10 cellular contexts compared by ENCODE assay signal in genomic region chr12:56162468-56163290, GRCh38. TPM values are rescaled to one million over a fixed set of nuclear protein-coding genes. Genes with fewer than 3 reads are reported as not detected.
DNase-seq lines count a peak whose midpoint lies in the region; ATAC-seq and TF ChIP-seq lines count a peak whose summit lies in the region.
"Had no signal": no experiment of that assay in that cellular context is flagged by ENCODE, and none has a peak within 500 bp of the region (broad histone marks: within the 10 kb centered on the region; RNA-seq: fewer than 3 reads in every experiment).

No MANE protein-coding gene starts in this region.

- peak overlapping the region in 7 of 8 donors; percentile 3 to 100 (median 53) for H3K27ac Mint-ChIP-seq in CD8-positive, alpha-beta memory T cell
- no peak overlapping the region for H3K27ac Mint-ChIP-seq in neural crest cell (ENCODE audit: unreplicated experiment)

- H3K27me3 ChIP-seq in CD8-positive, alpha-beta memory T cell (ENCODE audit: insufficient read depth, low read length, poor library complexity, severe bottlenecking), result no peaks in the 10 kb centered on the region
- H3K27me3 ChIP-seq in HUES64 (ENCODE audit: insufficient read depth, low read length) (no peaks in the 10 kb centered on the region), mammary epithelial cell (ENCODE audit: insufficient read depth, low read length) (no peaks in the 10 kb centered on the region), foreskin keratinocyte (no peaks in the 10 kb centered on the region), right cardiac atrium (ENCODE audit: control insufficient read depth, insufficient read depth) (no peaks in the 10 kb centered on the region)

- no peak for TF ChIP-seq CTCF in mammary epithelial cell (conservative IDR thresholded peaks at IDR 0.05 in 1 of 2, IDR thresholded peaks at IDR 0.05 in 1 of 2; ENCODE audit: extremely low read depth in 1 of 2, insufficient read depth in 1 of 2, low read depth in 1 of 2, low read length in 2 of 2)
- TF ChIP-seq CTCF in neural crest cell (conservative IDR thresholded peaks at IDR 0.05), result no peak
- TF ChIP-seq CTCF in foreskin keratinocyte (conservative IDR thresholded peaks at IDR 0.05), result no peak

- no peak for DNase-seq in CD8-positive, alpha-beta memory T cell
- DNase-seq in mammary epithelial cell, result no peak
- no peak for DNase-seq in neural crest cell (ENCODE audit: low read depth, low spot score)
- no peak for DNase-seq in nucleus accumbens (lab: John Stamatoyannopoulos, UW)
- DNase-seq in foreskin keratinocyte, result no peak
- DNase-seq in right cardiac atrium, result no peak
- no peak for DNase-seq in ecto neural progenitor cell (ENCODE audit: low spot score)
- DNase-seq: GF-D8, Kasumi-1 had no signal

- H3K27me3 Mint-ChIP-seq in CD8-positive, alpha-beta memory T cell, result no peaks in the 10 kb centered on the region
- peaks cover 18% of the 10 kb centered on the region for H3K27me3 Mint-ChIP-seq in neural crest cell (ENCODE audit: low read depth)

- H3K4me1 ChIP-seq in CD8-positive, alpha-beta memory T cell (ENCODE audit: insufficient read depth, low read length), result peaks cover 31% of the 10 kb centered on the region
- H3K4me1 ChIP-seq in HUES64 (ENCODE audit: insufficient read depth, low read length), result peaks cover 38% of the 10 kb centered on the region
- H3K4me1 ChIP-seq in mammary epithelial cell (ENCODE audit: insufficient read depth, low read length), result peaks cover 18% of the 10 kb centered on the region
- peaks cover 5% of the 10 kb centered on the region for H3K4me1 ChIP-seq in foreskin keratinocyte
- H3K4me1 ChIP-seq in right cardiac atrium (ENCODE audit: control insufficient read depth, insufficient read depth, low read length), result peaks cover 4% of the 10 kb centered on the region

- peaks cover 3% of the 10 kb centered on the region for H4K20me1 ChIP-seq in mammary epithelial cell (ENCODE audit: insufficient read depth, low read length)

- POLR2A ChIA-PET in CD8-positive, alpha-beta memory T cell (lab: Charles Lee), result interaction anchor here (0.6 to 1.5 kb wide), 3 partner anchors 18 to 156 kb away, joined by 3 to 5 read pairs (median 3); partner anchors contain the start of gene ESYT1

- no peak overlapping the region for H2AFZ ChIP-seq in mammary epithelial cell (ENCODE audit: low read depth, low read length)

- peaks cover 3 to 89% (median 15%) of the 10 kb centered on the region in 3 donors for H3K36me3 Mint-ChIP-seq in CD8-positive, alpha-beta memory T cell
- peaks cover 38% of the 10 kb centered on the region for H3K36me3 Mint-ChIP-seq in neural crest cell (ENCODE audit: low read depth)

- TSS peak; percentile 29 for BruUV-seq in mammary epithelial cell (replicated peaks; lab: Mats Ljungman, UMichigan)

- H3K4me3 Mint-ChIP-seq in CD8-positive, alpha-beta memory T cell, result peak overlapping the region in 1 of 7 donors; percentile 35
- peak overlapping the region; percentile 95 for H3K4me3 Mint-ChIP-seq in neural crest cell

- in situ Hi-C loops in mammary epithelial cell (cut with MboI; ENCODE audit: low sequenced_read_pairs in 2 of 2), result no loop called here

- dilution Hi-C loops in mammary epithelial cell (cut with HindIII; ENCODE audit: low sequenced_read_pairs), result no loop called here

- no peaks in the 10 kb centered on the region for H3K9me3 ChIP-seq in CD8-positive, alpha-beta memory T cell (ENCODE audit: low read length)
- H3K9me3 ChIP-seq in HUES64 (ENCODE audit: insufficient read depth, low read depth, low read length) (no peaks in the 10 kb centered on the region), mammary epithelial cell (replicated peaks; ENCODE audit: insufficient read depth, low read length) (no peaks in the 10 kb centered on the region), right cardiac atrium (ENCODE audit: control insufficient read depth, low read length) (no peaks in the 10 kb centered on the region)

- H3K4me1 Mint-ChIP-seq in CD8-positive, alpha-beta memory T cell, result peaks cover 30 to 36% (median 35%) of the 10 kb centered on the region in 3 donors
- H3K4me1 Mint-ChIP-seq in neural crest cell, result peaks cover 47% of the 10 kb centered on the region

- H3K27ac ChIP-seq in CD8-positive, alpha-beta memory T cell (ENCODE audit: low read depth, low read length), result no peak overlapping the region
- H3K27ac ChIP-seq in HUES64 (ENCODE audit: low read depth, low read length), result peak overlapping the region; percentile 74; the same call in 1 of the 2 replicates
- no peak overlapping the region for H3K27ac ChIP-seq in mammary epithelial cell (ENCODE audit: insufficient read depth, low read depth, low read length)
- H3K27ac ChIP-seq in foreskin keratinocyte, result no peak overlapping the region
- no peak overlapping the region for H3K27ac ChIP-seq in right cardiac atrium (ENCODE audit: low read length)

- H3K9me3 Mint-ChIP-seq in CD8-positive, alpha-beta memory T cell, result no peaks in the 10 kb centered on the region
- no peaks in the 10 kb centered on the region for H3K9me3 Mint-ChIP-seq in neural crest cell

- peaks cover 38% of the 10 kb centered on the region for H3K79me2 ChIP-seq in mammary epithelial cell (ENCODE audit: insufficient read depth, low read length)

- whole genome bisulfite sequencing in HUES64, result 77% methylated on average over 10 of the region's 11 CpGs
- WGBS in mammary epithelial cell (ENCODE audit: low coverage, missing lambda C conversion rate), result 61% methylated on average over 10 of the region's 11 CpGs
- 49% methylated on average over 11 of the region's 11 CpGs for WGBS in right cardiac atrium

- intact Hi-C loops in mammary epithelial cell (cut with micrococcal nuclease) (no loop called here), right cardiac atrium (cut with DNase I) (loop anchor here in 1 of 4 donors (5.0 kb wide), 1 partner anchor 40 kb away; no protein-coding TSS in a partner anchor)

- ATAC-seq in foreskin keratinocyte (no peak), right cardiac atrium (no peak)

- H3K4me3 ChIP-seq in CD8-positive, alpha-beta memory T cell (ENCODE audit: low read length), result no peak overlapping the region
- H3K4me3 ChIP-seq in HUES64 (ENCODE audit: low read length), result no peak overlapping the region
- H3K4me3 ChIP-seq in mammary epithelial cell (replicated peaks in 1 of 3; ENCODE audit: insufficient read depth in 1 of 3, low read depth in 2 of 3, low read length in 3 of 3), result no peak overlapping the region
- H3K4me3 ChIP-seq in right cardiac atrium (ENCODE audit: low read length), result no peak overlapping the region

- peaks cover 54% of the 10 kb centered on the region for H3K36me3 ChIP-seq in CD8-positive, alpha-beta memory T cell (ENCODE audit: insufficient read depth, low read length)
- H3K36me3 ChIP-seq in HUES64 (ENCODE audit: insufficient read depth, low read length) (peaks cover 84% of the 10 kb centered on the region), mammary epithelial cell (ENCODE audit: insufficient read depth, low read length) (peaks cover 27% of the 10 kb centered on the region)

- H3K9ac ChIP-seq in HUES64 (ENCODE audit: low read depth, low read length) (no peak overlapping the region; the same call in 1 of the 2 replicates), mammary epithelial cell (ENCODE audit: insufficient read depth, low read length) (no peak overlapping the region)

- CTCF ChIA-PET in CD8-positive, alpha-beta memory T cell (lab: Charles Lee), result interaction anchor here (1.1 to 3.7 kb wide), 8 partner anchors 11 to 115 kb away, joined by 3 to 24 read pairs (median 4); partner anchors contain the start of genes ESYT1, SMARCC2 and ZC3H10
- CTCF ChIA-PET in mammary epithelial cell (lab: Charles Lee; ENCODE audit: low non-redundant PET), result interaction anchor here (0.6 kb wide), 1 partner anchor 11 kb away, joined by 3 read pairs; the partner anchor contains the start of gene MYL6B

- no peak overlapping the region for H3K4me2 ChIP-seq in mammary epithelial cell (ENCODE audit: insufficient read depth, low read depth, low read length)

RNA-seq across cellular contexts. Expression of gene MYL6, which starts 4.5 kb away (rescaled TPM):
- 1,000 to 10,000 TPM; 1,010 to 1,017 TPM for total RNA-seq in CD8-positive, alpha-beta memory T cell
- polyA plus RNA-seq in CD8-positive, alpha-beta memory T cell, result 2,423 TPM
- 1,204 TPM for polyA plus RNA-seq in HUES64 (2013, experiment 1 of 2)
- 1,131 TPM for polyA plus RNA-seq in HUES64 (2013, experiment 2 of 2)
- total RNA-seq in mammary epithelial cell, result 1,000 to 10,000 TPM in 1 of 2 donors, 100 to 1,000 TPM in 1; 732 to 1,042 TPM
- 3,180 TPM for polyA plus RNA-seq in mammary epithelial cell
- 913 TPM for polyA minus RNA-seq in mammary epithelial cell
- total RNA-seq in neural crest cell, result 924 TPM in 2 replicates
- 2,537 and 2,800 TPM in 2 replicates for total RNA-seq in foreskin keratinocyte
- 3,288 and 3,690 TPM in 2 replicates for polyA plus RNA-seq in foreskin keratinocyte
- 1,000 to 10,000 TPM in 1 of 4 donors, 100 to 1,000 TPM in 3; 592 to 1,178 (median 826) TPM for total RNA-seq in right cardiac atrium
- polyA plus RNA-seq in right cardiac atrium, result 1,131 TPM

RNA-seq across cellular contexts. Expression of gene MYL6B, which starts 10.3 kb away (rescaled TPM):
- 10 to 100 TPM; 68.6 to 70.0 TPM for total RNA-seq in CD8-positive, alpha-beta memory T cell
- 6.2 TPM for polyA plus RNA-seq in CD8-positive, alpha-beta memory T cell
- polyA plus RNA-seq in HUES64 (2013, experiment 1 of 2), result 119 TPM
- 134 TPM for polyA plus RNA-seq in HUES64 (2013, experiment 2 of 2)
- total RNA-seq in mammary epithelial cell, result 10 to 100 TPM; 24.7 to 57.1 TPM
- 50.1 TPM for polyA plus RNA-seq in mammary epithelial cell
- 32.8 TPM for polyA minus RNA-seq in mammary epithelial cell
- total RNA-seq in neural crest cell, result 178 and 189 TPM in 2 replicates
- 72.0 and 81.4 TPM in 2 replicates for total RNA-seq in foreskin keratinocyte
- polyA plus RNA-seq in foreskin keratinocyte, result 93.6 and 101 TPM in 2 replicates
- 10 to 100 TPM; 48.4 to 74.6 (median 60.2) TPM for total RNA-seq in right cardiac atrium
- 65.7 TPM for polyA plus RNA-seq in right cardiac atrium

RNA-seq across cellular contexts. Expression of gene SMARCC2, which starts 26.6 kb away (rescaled TPM):
- 100 to 1,000 TPM; 107 to 118 TPM for total RNA-seq in CD8-positive, alpha-beta memory T cell
- polyA plus RNA-seq in CD8-positive, alpha-beta memory T cell, result 92.4 TPM
- 39.9 TPM for polyA plus RNA-seq in HUES64 (2013, experiment 1 of 2)
- 50.6 TPM for polyA plus RNA-seq in HUES64 (2013, experiment 2 of 2)
- total RNA-seq in mammary epithelial cell (10 to 100 TPM; 28.7 to 61.6 TPM), neural crest cell (164 and 172 TPM in 2 replicates), foreskin keratinocyte (46.0 and 46.1 TPM in 2 replicates), right cardiac atrium (10 to 100 TPM; 63.2 to 94.6 (median 72.2) TPM)
- polyA plus RNA-seq in mammary epithelial cell (31.7 TPM), foreskin keratinocyte (13.3 and 14.7 TPM in 2 replicates), right cardiac atrium (28.6 TPM)
- 88.2 TPM for polyA minus RNA-seq in mammary epithelial cell

RNA-seq across cellular contexts. Expression of gene ESYT1, which starts 34.6 kb away (rescaled TPM):
- 100 to 1,000 TPM; 185 to 191 TPM for total RNA-seq in CD8-positive, alpha-beta memory T cell
- 374 TPM for polyA plus RNA-seq in CD8-positive, alpha-beta memory T cell
- 72.0 TPM for polyA plus RNA-seq in HUES64 (2013, experiment 1 of 2)
- 70.5 TPM for polyA plus RNA-seq in HUES64 (2013, experiment 2 of 2)
- total RNA-seq in mammary epithelial cell (100 to 1,000 TPM; 166 to 366 TPM), neural crest cell (118 and 121 TPM in 2 replicates), foreskin keratinocyte (144 and 152 TPM in 2 replicates), right cardiac atrium (10 to 100 TPM; 30.7 to 38.5 (median 33.6) TPM)
- polyA plus RNA-seq in mammary epithelial cell (236 TPM), foreskin keratinocyte (97.9 and 105 TPM in 2 replicates), right cardiac atrium (29.1 TPM)
- 447 TPM for polyA minus RNA-seq in mammary epithelial cell

RNA-seq across cellular contexts. Expression of gene ZC3H10, which starts 44.6 kb away (rescaled TPM):
- total RNA-seq in CD8-positive, alpha-beta memory T cell, result 1 to 10 TPM; 8.1 to 9.0 TPM
- polyA plus RNA-seq in CD8-positive, alpha-beta memory T cell, result 3.2 TPM
- polyA plus RNA-seq in HUES64 (2013, experiment 1 of 2), result 3.6 TPM
- polyA plus RNA-seq in HUES64 (2013, experiment 2 of 2), result 3.9 TPM
- total RNA-seq in mammary epithelial cell, result 1 to 10 TPM; 2.7 TPM
- polyA plus RNA-seq in mammary epithelial cell, result 0.87 TPM
- 2.1 TPM for polyA minus RNA-seq in mammary epithelial cell
- total RNA-seq in neural crest cell, result 19.1 and 19.3 TPM in 2 replicates
- 2.4 and 2.9 TPM in 2 replicates for total RNA-seq in foreskin keratinocyte
- 1.4 and 1.5 TPM in 2 replicates for polyA plus RNA-seq in foreskin keratinocyte
- total RNA-seq in right cardiac atrium, result 1 to 10 TPM; 6.1 to 8.6 (median 6.7) TPM
- polyA plus RNA-seq in right cardiac atrium, result 2.7 TPM
